ENCODE assay signal across 8 cellular contexts in genomic region chr14:22982477-22983245, GRCh38. TPM values are rescaled to one million over a fixed set of nuclear protein-coding genes. Genes with fewer than 3 reads are reported as not detected.
DNase-seq lines count a peak whose midpoint lies in the region; ATAC-seq, FAIRE-seq and TF ChIP-seq lines count a peak whose summit lies in the region.

TSS of gene AJUBA (minus strand) at chr14:22982551. CDS start at chr14:22982266, 285 bp downstream.

- intact Hi-C loops in esophagus squamous epithelium (cut with DNase I): no loop called here

- TF ChIP-seq CTCF in D721Med (IDR thresholded peaks at IDR 0.05; ENCODE audit: insufficient read depth, missing control alignments) (no peak), esophagus squamous epithelium (IDR thresholded peaks at IDR 0.05) (peak in 2 of 6 experiments; percentile 9 to 15)

- ATAC-seq in HG02798 (IDR thresholded peaks at IDR 0.05; ENCODE audit: poor library complexity, unreplicated experiment): peak; percentile 39
- ATAC-seq in activated T-cell treated with anti-CD3 and anti-CD28 coated beads, Interleukin-2, amount 50 U/mL, for 4 hours: peak; percentile 74 to 77
- ATAC-seq in GM21447 (IDR thresholded peaks at IDR 0.05; ENCODE audit: unreplicated experiment): no peak

- no peaks in the 10 kb centered on the region for H3K36me3 Mint-ChIP-seq in activated T-cell treated with anti-CD3 and anti-CD28 coated beads, Interleukin-2, amount 50 U/mL, for 4 hours (ENCODE audit: insufficient read depth)

- peaks cover 5% of the 10 kb centered on the region for H3K27me3 Mint-ChIP-seq in activated T-cell treated with anti-CD3 and anti-CD28 coated beads, Interleukin-2, amount 50 U/mL, for 4 hours (ENCODE audit: low read depth)

- no peak for FAIRE-seq in D721Med (lab: Jason Lieb, UNC)

- H3K27ac ChIP-seq in esophagus squamous epithelium (peak within 1 kb of the TSS; percentile 90 to 95 (median 94)), muscle layer of duodenum (ENCODE audit: low read length) (no peak within 1 kb of the TSS)

- H3K4me3 Mint-ChIP-seq in activated T-cell treated with anti-CD3 and anti-CD28 coated beads, Interleukin-2, amount 50 U/mL, for 4 hours: peak within 1 kb of the TSS; percentile 58

- H3K9me3 ChIP-seq in esophagus squamous epithelium: no peaks in the 10 kb centered on the region
- no peaks in the 10 kb centered on the region for H3K9me3 ChIP-seq in muscle layer of duodenum (ENCODE audit: control insufficient read depth in 1 of 2, low read length in 2 of 2)

- H3K4me1 ChIP-seq in esophagus squamous epithelium: peaks cover 9 to 64% (median 14%) of the 10 kb centered on the region in 3 donors
- H3K4me1 ChIP-seq in muscle layer of duodenum (ENCODE audit: control insufficient read depth in 1 of 2, insufficient read depth in 2 of 2, low read length in 2 of 2): peaks cover 5 to 34% of the 10 kb centered on the region in 2 donors

- H3K4me3 ChIP-seq in esophagus squamous epithelium (peak within 1 kb of the TSS; percentile 80 to 92 (median 86)), muscle layer of duodenum (ENCODE audit: low read depth in 1 of 2, low read length in 2 of 2) (peak within 1 kb of the TSS; percentile 67 to 90)

- DNase-seq in D721Med (ENCODE audit: insufficient read length, low spot score) (peak; percentile 87), OCI-M1 (lab: John Stamatoyannopoulos, UW) (peak; percentile 87), esophagus squamous epithelium (lab: John Stamatoyannopoulos, UW) (peak; percentile 37)
- peak; percentile 63 for DNase-seq in activated T-cell treated with anti-CD3 and anti-CD28 coated beads, Interleukin-2, amount 50 U/mL, for 4 hours
- peak; percentile 32 to 42 for DNase-seq in stimulated activated CD8-positive, alpha-beta memory T cell treated with anti-CD3 and anti-CD28 coated beads, Interleukin-7, amount 100 ng/mL, for 1 hour (ENCODE audit: low read depth in 2 of 2)

- H3K36me3 ChIP-seq in esophagus squamous epithelium (peaks cover 0 to 6% (median 1%) of the 10 kb centered on the region in 3 donors), muscle layer of duodenum (ENCODE audit: control insufficient read depth in 1 of 2, insufficient read depth in 2 of 2, low read length in 2 of 2) (peaks cover 0 to 5% of the 10 kb centered on the region in 2 donors)

- H3K27me3 ChIP-seq in esophagus squamous epithelium (peaks cover 0 to 18% (median 0%) of the 10 kb centered on the region in 4 donors), muscle layer of duodenum (ENCODE audit: low read depth, low read length) (peaks cover 6% of the 10 kb centered on the region)

- peaks cover 7% of the 10 kb centered on the region for H3K4me1 Mint-ChIP-seq in activated T-cell treated with anti-CD3 and anti-CD28 coated beads, Interleukin-2, amount 50 U/mL, for 4 hours (ENCODE audit: low read depth)

- peak in 2 of 4 donors; percentile 49 to 72 for TF ChIP-seq POLR2A in esophagus squamous epithelium (IDR thresholded peaks at IDR 0.05)

- no peaks in the 10 kb centered on the region for H3K9me3 Mint-ChIP-seq in activated T-cell treated with anti-CD3 and anti-CD28 coated beads, Interleukin-2, amount 50 U/mL, for 4 hours

- 0 to 3% methylated on average over 18 to 25 of the region's 48 CpGs for WGBS in esophagus squamous epithelium, 2 donors

RNA-seq across cellular contexts. Expression of gene AJUBA, which starts in this region (rescaled TPM):
- 1 to 10 TPM; 2.0 to 3.8 (median 2.6) TPM for total RNA-seq in activated T-cell treated with anti-CD3 and anti-CD28 coated beads, Interleukin-2, amount 50 U/mL, for 4 hours
- 10 to 100 TPM; 31.3 to 44.3 (median 34.5) TPM for total RNA-seq in esophagus squamous epithelium

Comparison
In these comparisons a context has a peak if more than half of its experiments do, and no peak if none do; other contexts are left out.
1. RNA of gene AJUBA (total RNA-seq): 31.3 to 44.3 TPM in esophagus squamous epithelium; 2.0 to 3.8 TPM in activated T-cell treated with anti-CD3 and anti-CD28 coated beads, Interleukin-2, amount 50 U/mL, for 4 hours; every median in the first group is over 4 times any median in the second.
2. DNase-seq: peak in every context shown above with its lines; median percentile 87 in D721Med; 87 in OCI-M1; 63 in activated T-cell treated with anti-CD3 and anti-CD28 coated beads, Interleukin-2, amount 50 U/mL, for 4 hours; 37 in esophagus squamous epithelium; 37 in stimulated activated CD8-positive, alpha-beta memory T cell treated with anti-CD3 and anti-CD28 coated beads, Interleukin-7, amount 100 ng/mL, for 1 hour.